Comparison of ENCODE assay signal across 34 cellular contexts in genomic region chr5:43298459-43298858, GRCh38.
"Had no signal": no experiment of that assay in that cellular context is flagged by ENCODE, and none has a peak within 500 bp of the region (broad histone marks: within the 10 kb centered on the region; RNA-seq: fewer than 3 reads in every experiment).

No MANE protein-coding gene starts in this region.

- ATAC-seq: gastrocnemius medialis; left cardiac atrium; left ventricle myocardium superior; pancreas; stimulated activated effector memory CD8-positive, alpha-beta T cell treated with anti-CD3 and anti-CD28 coated beads, Interleukin-12 subunit alpha, Interleukin-12 subunit beta, amount 100 ng/mL, for 72 hours; T-cell had no signal

- H3K27ac ChIP-seq: gastrocnemius medialis, pancreas, prostate gland, sigmoid colon, upper lobe of left lung, vagina, VCaP had no signal

- H3K9me3 Mint-ChIP-seq: activated CD4-positive, alpha-beta memory T cell treated with anti-CD3 and anti-CD28 coated beads for 36 hours; activated naive CD4-positive, alpha-beta T cell treated with anti-CD3 and anti-CD28 coated beads, Interleukin-2, amount 10 ng/mL, durations not matched to agents 7 days and 5 days; activated T-helper 1 cell treated with anti-CD3 and anti-CD28 coated beads, Interleukin-12 subunit alpha, Interleukin-12 subunit beta, Interleukin-2, Interleukin-4 antibody, amounts not matched to agents 30 ng/mL and 10 ng/mL and 1 ng/mL, durations not matched to agents 14 hours and 24 hours and 36 hours; naive B cell; neural crest cell; stimulated activated effector memory CD8-positive, alpha-beta T cell treated with anti-CD3 and anti-CD28 coated beads, Interleukin-12 subunit alpha, Interleukin-12 subunit beta, amount 100 ng/mL, for 72 hours; stimulated activated naive CD8-positive, alpha-beta T cell treated with anti-CD3 and anti-CD28 coated beads, Interleukin-15, Interleukin-2, amounts not matched to agents 100 ng/mL and 50 ng/mL, for 24 hours; T-cell had no signal

- H3K27me3 Mint-ChIP-seq: activated CD4-positive, alpha-beta memory T cell treated with anti-CD3 and anti-CD28 coated beads for 36 hours; activated naive CD4-positive, alpha-beta T cell treated with anti-CD3 and anti-CD28 coated beads, Interleukin-2, amount 10 ng/mL, durations not matched to agents 7 days and 5 days; naive B cell; stimulated activated naive CD8-positive, alpha-beta T cell treated with anti-CD3 and anti-CD28 coated beads, Interleukin-15, Interleukin-2, amounts not matched to agents 100 ng/mL and 50 ng/mL, for 24 hours; T-cell had no signal

- H3K27ac Mint-ChIP-seq: activated CD4-positive, alpha-beta memory T cell treated with anti-CD3 and anti-CD28 coated beads for 36 hours; activated naive CD4-positive, alpha-beta T cell treated with anti-CD3 and anti-CD28 coated beads, Interleukin-2, amount 10 ng/mL, durations not matched to agents 7 days and 5 days; activated T-helper 1 cell treated with anti-CD3 and anti-CD28 coated beads, Interleukin-12 subunit alpha, Interleukin-12 subunit beta, Interleukin-2, Interleukin-4 antibody, amounts not matched to agents 30 ng/mL and 10 ng/mL and 1 ng/mL, durations not matched to agents 14 hours and 24 hours and 36 hours; naive B cell; stimulated activated effector memory CD8-positive, alpha-beta T cell treated with anti-CD3 and anti-CD28 coated beads, Interleukin-12 subunit alpha, Interleukin-12 subunit beta, amount 100 ng/mL, for 72 hours; stimulated activated naive CD8-positive, alpha-beta T cell treated with anti-CD3 and anti-CD28 coated beads, Interleukin-15, Interleukin-2, amounts not matched to agents 100 ng/mL and 50 ng/mL, for 24 hours; T-cell had no signal

- H3K27me3 ChIP-seq: dorsolateral prefrontal cortex, gastrocnemius medialis, pancreas, sigmoid colon, upper lobe of left lung, vagina had no signal

- H3K4me1 ChIP-seq: gastrocnemius medialis had no signal

- H3K9me3 ChIP-seq: gastrocnemius medialis, pancreas, prostate gland, sigmoid colon, upper lobe of left lung, vagina had no signal

- H3K4me3 ChIP-seq: dorsolateral prefrontal cortex, gastrocnemius medialis, pancreas, prostate gland, sigmoid colon, upper lobe of left lung, vagina had no signal

- DNase-seq: activated CD4-positive, alpha-beta memory T cell treated with anti-CD3 and anti-CD28 coated beads for 36 hours; activated CD4-positive, alpha-beta T cell treated with anti-CD3 and anti-CD28 coated beads for 48 hours; activated CD8-positive, alpha-beta memory T cell treated with anti-CD3 and anti-CD28 coated beads, Interleukin-2, amount 50 U/mL, for 4 hours; activated gamma-delta T cell; activated naive CD4-positive, alpha-beta T cell treated with anti-CD3 and anti-CD28 coated beads, Interleukin-2, amount 10 ng/mL, durations not matched to agents 7 days and 5 days; activated T-cell treated with anti-CD3 and anti-CD28 coated beads, Interleukin-2, amount 50 U/mL, for 1 hour; amygdala; dorsolateral prefrontal cortex; effector memory CD4-positive, alpha-beta T cell; erythroblast; gastrocnemius medialis; glutamatergic neuron; left cardiac atrium; left ventricle myocardium superior; naive B cell; nucleus accumbens; pancreas; retina; sigmoid colon; small intestine; stimulated activated CD4-positive, alpha-beta T cell treated with anti-CD3 and anti-CD28 coated beads, Interleukin-4, amount 100 ng/mL, for 24 hours; T-cell; upper lobe of left lung had no signal

- FAIRE-seq: bronchial epithelial cell, colon, islet of Langerhans, pancreas, small intestine, TTC549 had no signal

- H3K4me3 Mint-ChIP-seq: activated CD4-positive, alpha-beta memory T cell treated with anti-CD3 and anti-CD28 coated beads for 36 hours; activated naive CD4-positive, alpha-beta T cell treated with anti-CD3 and anti-CD28 coated beads, Interleukin-2, amount 10 ng/mL, durations not matched to agents 7 days and 5 days; activated T-helper 1 cell treated with anti-CD3 and anti-CD28 coated beads, Interleukin-12 subunit alpha, Interleukin-12 subunit beta, Interleukin-2, Interleukin-4 antibody, amounts not matched to agents 30 ng/mL and 10 ng/mL and 1 ng/mL, durations not matched to agents 14 hours and 24 hours and 36 hours; naive B cell; neural crest cell; stimulated activated effector memory CD8-positive, alpha-beta T cell treated with anti-CD3 and anti-CD28 coated beads, Interleukin-12 subunit alpha, Interleukin-12 subunit beta, amount 100 ng/mL, for 72 hours; stimulated activated naive CD8-positive, alpha-beta T cell treated with anti-CD3 and anti-CD28 coated beads, Interleukin-15, Interleukin-2, amounts not matched to agents 100 ng/mL and 50 ng/mL, for 24 hours; T-cell had no signal
